In the genomic region with DNA sequence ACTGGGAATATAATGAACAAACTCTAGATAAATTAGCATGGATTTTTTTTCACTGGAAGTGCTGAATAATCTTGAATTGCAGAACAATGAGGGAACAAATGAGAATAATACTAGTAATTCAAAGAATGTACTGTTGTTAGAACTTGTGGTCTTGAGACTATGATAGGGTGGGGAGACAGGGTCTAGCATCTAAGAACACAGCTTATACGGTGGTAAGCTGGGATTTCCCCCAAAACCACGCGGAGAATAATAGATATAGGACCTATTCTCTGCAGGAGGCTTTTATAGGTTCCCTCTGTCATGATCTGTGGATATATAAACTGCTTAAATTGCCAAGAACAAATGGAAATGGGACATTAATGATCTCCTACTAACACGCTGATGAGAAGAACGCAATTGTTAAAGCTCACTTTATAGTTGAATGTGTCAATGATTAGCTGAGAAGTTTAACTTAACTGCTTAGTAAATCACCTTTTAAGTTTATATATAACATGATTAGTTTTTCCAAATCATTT, we compare ENCODE assay signal across 20 cellular contexts.
A peak's percentile ranks its signal among the peaks of the same experiment; 100 is the strongest.
DNase-seq lines count a peak whose midpoint lies in the region; ATAC-seq and TF ChIP-seq lines count a peak whose summit lies in the region.
"Had no signal": no experiment of that assay in that cellular context is flagged by ENCODE, and none has a peak within 500 bp of the region (broad histone marks: within the 10 kb centered on the region; RNA-seq: fewer than 3 reads in every experiment).

No MANE protein-coding gene starts in this region.

- H2AFZ ChIP-seq in Loucy (ENCODE audit: low read length): peak overlapping the region; percentile 3; the same call in 1 of the 2 replicates
- no peak overlapping the region for H2AFZ ChIP-seq in mesenchymal stem cell (ENCODE audit: low read depth, low read length)

- peak overlapping the region; percentile 87 for H3K27ac ChIP-seq in mesenchymal stem cell (ENCODE audit: low read length, poor library complexity, severe bottlenecking)
- H3K27ac ChIP-seq: KMS-11, left ventricle myocardium inferior had no signal

- H3K36me3 ChIP-seq in Loucy (ENCODE audit: insufficient read depth, low read length) (no peaks in the 10 kb centered on the region), mesenchymal stem cell (ENCODE audit: control insufficient read depth in 1 of 2, insufficient read depth in 2 of 2, low read depth in 1 of 2, low read length in 2 of 2) (no peaks in the 10 kb centered on the region)
- H3K36me3 ChIP-seq: left ventricle myocardium inferior had no signal

- no peak overlapping the region for H3K18ac ChIP-seq in mesenchymal stem cell (ENCODE audit: low read depth in 1 of 2, low read length in 2 of 2)

- WGBS in mesenchymal stem cell: 100% methylated on average over 1 of the region's 5 CpGs

- no peak overlapping the region for H3K23ac ChIP-seq in mesenchymal stem cell (ENCODE audit: low read length in 2 of 2)

- peak; percentile 29 for ATAC-seq in GM18861 (IDR thresholded peaks at IDR 0.05; ENCODE audit: unreplicated experiment)
- peak; percentile 32 for ATAC-seq in HG02763 (IDR thresholded peaks at IDR 0.05; ENCODE audit: unreplicated experiment)
- ATAC-seq: sciatic nerve had no signal

- H3K4me1 ChIP-seq in Loucy (ENCODE audit: insufficient read depth, low read length, poor library complexity, severe bottlenecking): peaks cover 20% of the 10 kb centered on the region
- H3K4me1 ChIP-seq in mesenchymal stem cell (ENCODE audit: control insufficient read depth, insufficient read depth, low read depth, low read length): no peaks in the 10 kb centered on the region
- H3K4me1 ChIP-seq: left ventricle myocardium inferior had no signal

- H3K9me3 ChIP-seq in Loucy (ENCODE audit: insufficient read depth, low read depth, low read length) (no peaks in the 10 kb centered on the region), mesenchymal stem cell (ENCODE audit: control insufficient read depth, low read length) (no peaks in the 10 kb centered on the region)
- H3K9me3 ChIP-seq: left ventricle myocardium inferior had no signal

- no peak overlapping the region for H2BK5ac ChIP-seq in mesenchymal stem cell (ENCODE audit: low read depth, low read length, poor library complexity, severe bottlenecking)

- H3K79me1 ChIP-seq in mesenchymal stem cell (replicated peaks; ENCODE audit: low read length, poor library complexity, severe bottlenecking): no peaks in the 10 kb centered on the region

- H2BK120ac ChIP-seq in mesenchymal stem cell (ENCODE audit: low read depth, low read length): no peak overlapping the region

- no peak overlapping the region for H3K4me3 ChIP-seq in Loucy (ENCODE audit: low read length, poor library complexity, severe bottlenecking)
- H3K4me3 ChIP-seq in mesenchymal stem cell (ENCODE audit: insufficient read depth in 1 of 2, low read depth in 1 of 2, low read length in 2 of 2): no peak overlapping the region
- H3K4me3 ChIP-seq: left ventricle myocardium inferior had no signal

- no peak overlapping the region for H2BK12ac ChIP-seq in mesenchymal stem cell (ENCODE audit: low read length in 2 of 2)

- DNase-seq in mesenchymal stem cell (no peak), GOT3 (lab: John Stamatoyannopoulos, UW) (no peak), UCSD-AML1 (lab: John Stamatoyannopoulos, UW; ENCODE audit: unreplicated experiment) (no peak)
- no peak for DNase-seq in activated CD8-positive, alpha-beta memory T cell treated with anti-CD3 and anti-CD28 coated beads for 24 hours
- no peak for DNase-seq in activated CD4-positive, alpha-beta T cell treated with anti-CD3 and anti-CD28 coated beads for 1 hour
- DNase-seq: activated CD4-positive, alpha-beta T cell treated with anti-CD3 and anti-CD28 coated beads for 48 hours; activated naive CD4-positive, alpha-beta T cell treated with anti-CD3 and anti-CD28 coated beads, Interleukin-2, amount 10 ng/mL, durations not matched to agents 7 days and 5 days; activated T-cell treated with anti-CD3 and anti-CD28 coated beads for 4 hours; H7; left ventricle myocardium inferior; NCI-H1105; NCI-H2227 treated with DMSO at 0.1 percent for 48 hours; SHP77; stimulated activated CD4-positive, alpha-beta T cell treated with anti-CD3 and anti-CD28 coated beads, Interleukin-4, amount 100 ng/mL, for 24 hours; stimulated activated CD8-positive, alpha-beta memory T cell treated with anti-CD3 and anti-CD28 coated beads, Interleukin-4, amount 100 ng/mL, for 48 hours had no signal

- no peak overlapping the region for H4K8ac ChIP-seq in mesenchymal stem cell (ENCODE audit: low read length)

- H2AK5ac ChIP-seq in mesenchymal stem cell (ENCODE audit: low read length, severe bottlenecking): no peak overlapping the region

- H3K79me2 ChIP-seq in Loucy (ENCODE audit: insufficient read depth, low read length): no peaks in the 10 kb centered on the region

- H3K9me2 ChIP-seq in Loucy (replicated peaks; ENCODE audit: low read depth, low read length): no peaks in the 10 kb centered on the region

- no peak overlapping the region for H2BK15ac ChIP-seq in mesenchymal stem cell (ENCODE audit: low read depth, poor library complexity, severe bottlenecking)

- no peak for TF ChIP-seq CTCF in Loucy (conservative IDR thresholded peaks at IDR 0.05; ENCODE audit: low read length)

- H4K20me1 ChIP-seq in Loucy (ENCODE audit: insufficient read depth, low read length, poor library complexity, severe bottlenecking): no peaks in the 10 kb centered on the region

- H3F3A ChIP-seq in Loucy (ENCODE audit: low read depth): no peaks in the 10 kb centered on the region

- no peaks in the 10 kb centered on the region for H3K27me3 ChIP-seq in Loucy (ENCODE audit: insufficient read depth, low read length, poor library complexity, severe bottlenecking)
- H3K27me3 ChIP-seq in mesenchymal stem cell (ENCODE audit: control insufficient read depth in 1 of 2, insufficient read depth in 1 of 2, low read length in 2 of 2): no peaks in the 10 kb centered on the region

- peak overlapping the region; percentile 11 for H3K4me2 ChIP-seq in Loucy (ENCODE audit: low read depth, low read length, poor library complexity, severe bottlenecking)
- H3K4me2 ChIP-seq in mesenchymal stem cell (ENCODE audit: low read length, poor library complexity, severe bottlenecking): no peak overlapping the region
- H3K4me2 ChIP-seq: KMS-11 had no signal

- H4K91ac ChIP-seq in mesenchymal stem cell (ENCODE audit: low read length): no peak overlapping the region

- H3K14ac ChIP-seq in mesenchymal stem cell (ENCODE audit: low read length in 2 of 2): no peak overlapping the region

- H3K4ac ChIP-seq in mesenchymal stem cell (ENCODE audit: low read depth in 1 of 2, low read length in 2 of 2): no peak overlapping the region

- H3K9ac ChIP-seq in Loucy (ENCODE audit: low read depth, low read length, poor library complexity, severe bottlenecking) (no peak overlapping the region), mesenchymal stem cell (ENCODE audit: low read length) (no peak overlapping the region)
- H3K9ac ChIP-seq: KMS-11 had no signal
